ENCODE assay signal across 1 cellular context in genomic region chr1:16155537-16156410, GRCh38.
TF ChIP-seq lines count a peak whose summit lies in the region.

TSS of gene EPHA2 (minus strand) at chr1:16156069. CDS start at chr1:16155932, 137 bp downstream.

TF ChIP-seq in HEK293, 187 proteins besides CTCF, POLR2A, EP300 and RAD21 (continued from another document and continues in another):
- TF ChIP-seq ZNF692 (tag by site-specific recombination; IDR thresholded peaks at IDR 0.05), result peak; percentile 97
- no peak for TF ChIP-seq ZNF292 (tag by site-specific recombination; IDR thresholded peaks at IDR 0.05; ENCODE audit: borderline replicate concordance, low read depth)
- TF ChIP-seq ZNF660 (tag by site-specific recombination; IDR thresholded peaks at IDR 0.05), result peak; percentile 89
- TF ChIP-seq ZNF585B (tag by site-specific recombination; IDR thresholded peaks at IDR 0.05), result 0 out of 2 replicates have a peak, but pooled peaks have one; percentile 14
- TF ChIP-seq ZNF114 (tag by site-specific recombination; IDR thresholded peaks at IDR 0.05), result no peak
- peak; percentile 88 for TF ChIP-seq ZBTB8A (tag by site-specific recombination; IDR thresholded peaks at IDR 0.05)
- no peak for TF ChIP-seq HOXA7 (CRISPR knock-in tag; IDR thresholded peaks at IDR 0.05; ENCODE audit: borderline replicate concordance)
- TF ChIP-seq ZNF513 (tag by site-specific recombination; IDR thresholded peaks at IDR 0.05), result no peak
- peak; percentile 79; the same call in 1 of the 2 replicates for TF ChIP-seq ZNF561 (tag by site-specific recombination; IDR thresholded peaks at IDR 0.05; ENCODE audit: borderline replicate concordance)
- TF ChIP-seq INSM2 (tag by site-specific recombination; IDR thresholded peaks at IDR 0.05), result peak; percentile 92
- TF ChIP-seq ZXDB (tag by site-specific recombination; IDR thresholded peaks at IDR 0.05), result peak; percentile 50
- TF ChIP-seq MYNN (tag by site-specific recombination; IDR thresholded peaks at IDR 0.05; ENCODE audit: borderline replicate concordance), result no peak
- 0 out of 2 replicates have a peak, but pooled peaks have one; percentile 13 for TF ChIP-seq PRDM4 (tag by site-specific recombination; IDR thresholded peaks at IDR 0.05)
- TF ChIP-seq KLF16 (tag by site-specific recombination; IDR thresholded peaks at IDR 0.05), result peak; percentile 72
- peak; percentile 40; the same call in 1 of the 2 replicates for TF ChIP-seq ZNF184 (tag by site-specific recombination; IDR thresholded peaks at IDR 0.05)
- peak; percentile 91 for TF ChIP-seq ZBTB21 (tag by site-specific recombination; IDR thresholded peaks at IDR 0.05)
- TF ChIP-seq PRDM10 (tag by site-specific recombination; IDR thresholded peaks at IDR 0.05), result peak; percentile 52; the same call in 1 of the 2 replicates
- peak; percentile 92 for TF ChIP-seq KLF10 (tag by site-specific recombination; IDR thresholded peaks at IDR 0.05)
- TF ChIP-seq ZBTB11 (tag by site-specific recombination; conservative IDR thresholded peaks at IDR 0.05; ENCODE audit: low read depth), result peak; percentile 68
- peak; percentile 74 for TF ChIP-seq ZEB2 (tag by site-specific recombination; IDR thresholded peaks at IDR 0.05)
- peak; percentile 94 for TF ChIP-seq ZFP69B (tag by site-specific recombination; IDR thresholded peaks at IDR 0.05)
- TF ChIP-seq ZIC2 (tag by site-specific recombination; IDR thresholded peaks at IDR 0.05), result peak; percentile 80
- no peak for TF ChIP-seq ZNF202 (tag by site-specific recombination; IDR thresholded peaks at IDR 0.05; ENCODE audit: borderline replicate concordance)
- peak; percentile 86 for TF ChIP-seq ZBTB26 (tag by site-specific recombination; optimal IDR thresholded peaks at IDR 0.05)
- TF ChIP-seq ZNF777 (tag by site-specific recombination; IDR thresholded peaks at IDR 0.05; ENCODE audit: borderline replicate concordance), result no peak
- TF ChIP-seq ZBTB44 (tag by site-specific recombination; IDR thresholded peaks at IDR 0.05), result peak; percentile 20; the same call in 1 of the 2 replicates
- peak; percentile 94 for TF ChIP-seq KLF17 (tag by site-specific recombination; IDR thresholded peaks at IDR 0.05)
- TF ChIP-seq REST (tag by site-specific recombination; IDR thresholded peaks at IDR 0.05), result no peak
- TF ChIP-seq KLF8 (tag by site-specific recombination; IDR thresholded peaks at IDR 0.05), result peak; percentile 75
- TF ChIP-seq SP7 (tag by site-specific recombination; IDR thresholded peaks at IDR 0.05), result peak; percentile 70
